Comparison of ENCODE assay signal across 1 cellular context in genomic region chr11:76702378-76703128, GRCh38.
A peak's percentile ranks its signal among the peaks of the same experiment; 100 is the strongest.
TF ChIP-seq lines count a peak whose summit lies in the region.

No MANE protein-coding gene starts in this region.

TF ChIP-seq in K562, 482 proteins besides CTCF, POLR2A, EP300 and RAD21 (continued from another document and continues in another):
- TF ChIP-seq, protein P1, sequence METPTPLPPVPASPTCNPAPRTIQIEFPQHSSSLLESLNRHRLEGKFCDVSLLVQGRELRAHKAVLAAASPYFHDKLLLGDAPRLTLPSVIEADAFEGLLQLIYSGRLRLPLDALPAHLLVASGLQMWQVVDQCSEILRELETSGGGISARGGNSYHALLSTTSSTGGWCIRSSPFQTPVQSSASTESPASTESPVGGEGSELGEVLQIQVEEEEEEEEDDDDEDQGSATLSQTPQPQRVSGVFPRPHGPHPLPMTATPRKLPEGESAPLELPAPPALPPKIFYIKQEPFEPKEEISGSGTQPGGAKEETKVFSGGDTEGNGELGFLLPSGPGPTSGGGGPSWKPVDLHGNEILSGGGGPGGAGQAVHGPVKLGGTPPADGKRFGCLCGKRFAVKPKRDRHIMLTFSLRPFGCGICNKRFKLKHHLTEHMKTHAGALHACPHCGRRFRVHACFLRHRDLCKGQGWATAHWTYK (CRISPR knock-in tag; IDR thresholded peaks at IDR 0.05) = 0 out of 2 replicates have a peak, but pooled peaks have one; percentile 19
- TF ChIP-seq, protein P2, sequence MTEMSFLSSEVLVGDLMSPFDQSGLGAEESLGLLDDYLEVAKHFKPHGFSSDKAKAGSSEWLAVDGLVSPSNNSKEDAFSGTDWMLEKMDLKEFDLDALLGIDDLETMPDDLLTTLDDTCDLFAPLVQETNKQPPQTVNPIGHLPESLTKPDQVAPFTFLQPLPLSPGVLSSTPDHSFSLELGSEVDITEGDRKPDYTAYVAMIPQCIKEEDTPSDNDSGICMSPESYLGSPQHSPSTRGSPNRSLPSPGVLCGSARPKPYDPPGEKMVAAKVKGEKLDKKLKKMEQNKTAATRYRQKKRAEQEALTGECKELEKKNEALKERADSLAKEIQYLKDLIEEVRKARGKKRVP (CRISPR knock-in tag; IDR thresholded peaks at IDR 0.05) = no peak
- peak; percentile 48 to 89; a peak in 3 of 4 replicates for TF ChIP-seq HDAC1 (IDR thresholded peaks at IDR 0.05)
- TF ChIP-seq ERF (CRISPR knock-in tag; IDR thresholded peaks at IDR 0.05) = no peak
- TF ChIP-seq TRIM24 (IDR thresholded peaks at IDR 0.05) = peak; percentile 86 to 88
- TF ChIP-seq ZNF408 (CRISPR knock-in tag; IDR thresholded peaks at IDR 0.05; ENCODE audit: low read depth) = no peak
- peak; percentile 90 for TF ChIP-seq ZEB2 (IDR thresholded peaks at IDR 0.05)
- no peak for TF ChIP-seq ZNF140 (CRISPR knock-in tag; IDR thresholded peaks at IDR 0.05)
- TF ChIP-seq, protein P3, sequence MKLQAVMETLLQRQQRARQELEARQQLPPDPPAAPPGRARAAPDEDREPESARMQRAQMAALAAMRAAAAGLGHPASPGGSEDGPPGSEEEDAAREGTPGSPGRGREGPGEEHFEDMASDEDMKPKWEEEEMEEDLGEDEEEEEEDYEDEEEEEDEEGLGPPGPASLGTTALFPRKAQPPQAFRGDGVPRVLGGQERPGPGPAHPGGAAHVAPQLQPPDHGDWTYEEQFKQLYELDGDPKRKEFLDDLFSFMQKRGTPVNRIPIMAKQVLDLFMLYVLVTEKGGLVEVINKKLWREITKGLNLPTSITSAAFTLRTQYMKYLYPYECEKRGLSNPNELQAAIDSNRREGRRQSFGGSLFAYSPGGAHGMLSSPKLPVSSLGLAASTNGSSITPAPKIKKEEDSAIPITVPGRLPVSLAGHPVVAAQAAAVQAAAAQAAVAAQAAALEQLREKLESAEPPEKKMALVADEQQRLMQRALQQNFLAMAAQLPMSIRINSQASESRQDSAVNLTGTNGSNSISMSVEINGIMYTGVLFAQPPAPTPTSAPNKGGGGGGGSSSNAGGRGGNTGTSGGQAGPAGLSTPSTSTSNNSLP (IDR thresholded peaks at IDR 0.05; ENCODE audit: borderline replicate concordance, low read depth, low read length) = 0 out of 2 replicates have a peak, but pooled peaks have one; percentile 36
- TF ChIP-seq, protein P4, sequence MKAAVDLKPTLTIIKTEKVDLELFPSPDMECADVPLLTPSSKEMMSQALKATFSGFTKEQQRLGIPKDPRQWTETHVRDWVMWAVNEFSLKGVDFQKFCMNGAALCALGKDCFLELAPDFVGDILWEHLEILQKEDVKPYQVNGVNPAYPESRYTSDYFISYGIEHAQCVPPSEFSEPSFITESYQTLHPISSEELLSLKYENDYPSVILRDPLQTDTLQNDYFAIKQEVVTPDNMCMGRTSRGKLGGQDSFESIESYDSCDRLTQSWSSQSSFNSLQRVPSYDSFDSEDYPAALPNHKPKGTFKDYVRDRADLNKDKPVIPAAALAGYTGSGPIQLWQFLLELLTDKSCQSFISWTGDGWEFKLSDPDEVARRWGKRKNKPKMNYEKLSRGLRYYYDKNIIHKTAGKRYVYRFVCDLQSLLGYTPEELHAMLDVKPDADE (conservative IDR thresholded peaks at IDR 0.05; ENCODE audit: control insufficient read depth, low read depth, low read length) = no peak
- no peak for TF ChIP-seq ZNF830 (CRISPR knock-in tag; IDR thresholded peaks at IDR 0.05)
- TF ChIP-seq HDAC2 (IDR thresholded peaks at IDR 0.05) = peak; percentile 95
- TF ChIP-seq GABPB1 (CRISPR knock-in tag; IDR thresholded peaks at IDR 0.05) = no peak
- TF ChIP-seq LARP7 (IDR thresholded peaks at IDR 0.05) = 0 out of 2 replicates have a peak, but pooled peaks have one; percentile 40
- TF ChIP-seq GATAD2B (IDR thresholded peaks at IDR 0.05; ENCODE audit: borderline replicate concordance) = peak; percentile 88
- peak; percentile 79 for TF ChIP-seq DMBX1 (CRISPR knock-in tag; IDR thresholded peaks at IDR 0.05; ENCODE audit: borderline replicate concordance)
- no peak for TF ChIP-seq U2AF1 (optimal IDR thresholded peaks at IDR 0.05; ENCODE audit: low read depth, low read length)
- 0 out of 2 replicates have a peak, but pooled peaks have one; percentile 22 for TF ChIP-seq SMAD3 (CRISPR knock-in tag; conservative IDR thresholded peaks at IDR 0.05)
- TF ChIP-seq TOE1 (IDR thresholded peaks at IDR 0.05; ENCODE audit: borderline replicate concordance) = peak; percentile 56
- TF ChIP-seq TOE1 (CRISPR knock-in tag; IDR thresholded peaks at IDR 0.05; ENCODE audit: borderline replicate concordance, low read depth) = no peak
- no peak for TF ChIP-seq MLLT1 (IDR thresholded peaks at IDR 0.05)
- TF ChIP-seq, protein P5, sequence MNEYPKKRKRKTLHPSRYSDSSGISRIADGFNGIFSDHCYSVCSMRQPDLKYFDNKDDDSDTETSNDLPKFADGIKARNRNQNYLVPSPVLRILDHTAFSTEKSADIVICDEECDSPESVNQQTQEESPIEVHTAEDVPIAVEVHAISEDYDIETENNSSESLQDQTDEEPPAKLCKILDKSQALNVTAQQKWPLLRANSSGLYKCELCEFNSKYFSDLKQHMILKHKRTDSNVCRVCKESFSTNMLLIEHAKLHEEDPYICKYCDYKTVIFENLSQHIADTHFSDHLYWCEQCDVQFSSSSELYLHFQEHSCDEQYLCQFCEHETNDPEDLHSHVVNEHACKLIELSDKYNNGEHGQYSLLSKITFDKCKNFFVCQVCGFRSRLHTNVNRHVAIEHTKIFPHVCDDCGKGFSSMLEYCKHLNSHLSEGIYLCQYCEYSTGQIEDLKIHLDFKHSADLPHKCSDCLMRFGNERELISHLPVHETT (CRISPR knock-in tag; conservative IDR thresholded peaks at IDR 0.05 in 1 of 2, IDR thresholded peaks at IDR 0.05 in 1 of 2) = peak in 1 of 2 experiments; percentile 37; a peak in 1 of 4 replicates
- TF ChIP-seq ZNF277 (CRISPR knock-in tag; IDR thresholded peaks at IDR 0.05; ENCODE audit: borderline replicate concordance) = no peak
- TF ChIP-seq TAF7 (tag; IDR thresholded peaks at IDR 0.05) = no peak
- TF ChIP-seq PTBP1 (IDR thresholded peaks at IDR 0.05; ENCODE audit: low read depth, low read length) = peak; percentile 89; the same call in 1 of the 2 replicates
- TF ChIP-seq RAD51 (IDR thresholded peaks at IDR 0.05; ENCODE audit: borderline replicate concordance, low read depth) = no peak
- no peak for TF ChIP-seq HMGXB4 (CRISPR knock-in tag; IDR thresholded peaks at IDR 0.05)
- no peak for TF ChIP-seq ZNF79 (CRISPR knock-in tag; IDR thresholded peaks at IDR 0.05; ENCODE audit: low read depth)
- TF ChIP-seq MAZ (CRISPR knock-in tag; conservative IDR thresholded peaks at IDR 0.05 in 1 of 2, IDR thresholded peaks at IDR 0.05 in 1 of 2) = peak in 1 of 2 experiments; percentile 73; a peak in 2 of 4 replicates
- TF ChIP-seq TEAD2 (tag; IDR thresholded peaks at IDR 0.05) = no peak
- no peak for TF ChIP-seq ZNF511 (CRISPR knock-in tag; IDR thresholded peaks at IDR 0.05)
- no peak for TF ChIP-seq NEUROD1 (IDR thresholded peaks at IDR 0.05; ENCODE audit: borderline replicate concordance, low read depth, low read length, partially characterized antibody)
- no peak for TF ChIP-seq NFYB (IDR thresholded peaks at IDR 0.05; ENCODE audit: extremely low read depth, insufficient read length)
- no peak for TF ChIP-seq ZNF239 (CRISPR knock-in tag; IDR thresholded peaks at IDR 0.05)
- TF ChIP-seq ZNF263 (CRISPR knock-in tag; IDR thresholded peaks at IDR 0.05; ENCODE audit: borderline replicate concordance) = no peak
- TF ChIP-seq SRF (CRISPR knock-in tag; IDR thresholded peaks at IDR 0.05) = peak in 1 of 2 experiments; percentile 74; a peak in 1 of 4 replicates
- TF ChIP-seq THRA (IDR thresholded peaks at IDR 0.05) = no peak
- peak; percentile 54; the same call in 1 of the 2 replicates for TF ChIP-seq RNF2 (IDR thresholded peaks at IDR 0.05)
- TF ChIP-seq SIRT6 (IDR thresholded peaks at IDR 0.05; ENCODE audit: low read depth, low read length) = no peak
- peak; percentile 88 for TF ChIP-seq MAFF (IDR thresholded peaks at IDR 0.05; ENCODE audit: low read length)
- no peak for TF ChIP-seq FOXK1 (CRISPR knock-in tag; IDR thresholded peaks at IDR 0.05; ENCODE audit: borderline replicate concordance)
- TF ChIP-seq CREB1 (IDR thresholded peaks at IDR 0.05) = peak; percentile 48
- TF ChIP-seq CREB1 (CRISPR knock-in tag; IDR thresholded peaks at IDR 0.05) = no peak
- TF ChIP-seq ZKSCAN8 (CRISPR knock-in tag; IDR thresholded peaks at IDR 0.05) = peak; percentile 69; the same call in 1 of the 2 replicates
- no peak for TF ChIP-seq ZNF780A (CRISPR knock-in tag; IDR thresholded peaks at IDR 0.05)
- peak; percentile 62 for TF ChIP-seq CREB3L1 (IDR thresholded peaks at IDR 0.05; ENCODE audit: borderline replicate concordance, low read depth)
- TF ChIP-seq WHSC1 (IDR thresholded peaks at IDR 0.05; ENCODE audit: low read length) = no peak
- TF ChIP-seq ADNP (tag; IDR thresholded peaks at IDR 0.05) = peak; percentile 94
- no peak for TF ChIP-seq BACH1 (tag; IDR thresholded peaks at IDR 0.05)
- TF ChIP-seq CTBP1 (IDR thresholded peaks at IDR 0.05; ENCODE audit: borderline replicate concordance) = peak; percentile 99
- TF ChIP-seq MECOM (CRISPR knock-in tag; IDR thresholded peaks at IDR 0.05) = 0 out of 2 replicates have a peak, but pooled peaks have one; percentile 11
- no peak for TF ChIP-seq ILF3 (IDR thresholded peaks at IDR 0.05; ENCODE audit: borderline replicate concordance)
- 0 out of 2 replicates have a peak, but pooled peaks have one; percentile 20 for TF ChIP-seq ZBTB33 (CRISPR knock-in tag; IDR thresholded peaks at IDR 0.05)
- TF ChIP-seq ARNT (IDR thresholded peaks at IDR 0.05) = peak; percentile 83 to 90; a peak in 3 of 4 replicates
